ENCODE assay signal across 8 cellular contexts in genomic region chr10:87863951-87864496, GRCh38. TPM values are rescaled to one million over a fixed set of nuclear protein-coding genes. Genes with fewer than 3 reads are reported as not detected.
A peak's percentile ranks its signal among the peaks of the same experiment; 100 is the strongest.
DNase-seq lines count a peak whose midpoint lies in the region; ATAC-seq, FAIRE-seq and TF ChIP-seq lines count a peak whose summit lies in the region.
"Not testable (repeated sequence)": the region's sequence is repeated elsewhere in the genome, so short reads cannot be mapped to it uniquely, and the experiment has no call there.

No MANE protein-coding gene starts in this region.

- whole genome bisulfite sequencing in esophagus squamous epithelium, 2 donors, result 0 to 1% methylated on average over 1 to 8 of the region's 47 CpGs
- 0% methylated on average over 2 of the region's 47 CpGs for WGBS in HepG2 (ENCODE audit: low lambda C conversion rate)
- under 1% methylated on average over 47 of the region's 47 CpGs for WGBS in urinary bladder

- CTCF ChIA-PET in HepG2 (lab: Yijun Ruan, JAX; ENCODE audit: low intra/inter-chr PET ratio, low total read pairs), result not testable (repeated sequence)

- peaks cover 45% of the 10 kb centered on the region for H4K20me1 ChIP-seq in HepG2 (ENCODE audit: insufficient read depth, low read length)

- intact Hi-C loops in esophagus squamous epithelium (cut with DNase I) (loop anchor here (10.0 kb wide), 1 partner anchor 691 kb away; no protein-coding TSS in a partner anchor), HepG2 (cut with micrococcal nuclease; ENCODE audit: unreplicated experiment) (loop anchor here (1.0 to 2.0 kb wide), 2 partner anchors 45 to 69 kb away; partner anchors contain the start of gene ATAD1)

- not testable (repeated sequence) for TF ChIP-seq POLR2A in esophagus squamous epithelium (IDR thresholded peaks at IDR 0.05); HepG2 (IDR thresholded peaks at IDR 0.05; ENCODE audit: insufficient read depth in 1 of 2, low read depth in 2 of 2, low read length in 2 of 2)

- ATAC-seq in HepG2, result peak; percentile 11

- not testable (repeated sequence) for H2AFZ ChIP-seq in HepG2 (ENCODE audit: low read length)

- DNase-seq in GM12865 (ENCODE audit: low read depth), result peak; percentile 54
- DNase-seq in NCI-H1417 (lab: John Stamatoyannopoulos, UW), result peak; percentile 34 to 76 (median 71)
- peak; percentile 44 for DNase-seq in activated CD4-positive, CD25-positive, alpha-beta regulatory T cell treated with anti-CD3 and anti-CD28 coated beads, Interleukin-2, amount 50 U/mL, for 72 hours
- peak in 31 of 56 donors; percentile 2 to 67 (median 29) for DNase-seq in amygdala (lab: John Stamatoyannopoulos, UW)
- not testable (repeated sequence) for DNase-seq in esophagus squamous epithelium (lab: John Stamatoyannopoulos, UW); HepG2 (ENCODE audit: low spot score)
- DNase-seq in retina, result peak; percentile 87

- peaks cover 8 to 39% (median 10%) of the 10 kb centered on the region in 3 donors for H3K4me1 ChIP-seq in esophagus squamous epithelium
- H3K4me1 ChIP-seq in HepG2 (ENCODE audit: insufficient read depth, low read length), result peaks cover 26% of the 10 kb centered on the region
- not testable (repeated sequence) for H3K4me1 ChIP-seq in urinary bladder (ENCODE audit: insufficient read depth)

- peak overlapping the region; percentile 82 for H3K9ac ChIP-seq in HepG2 (ENCODE audit: insufficient read depth, low read depth, low read length)

- H3K4me2 ChIP-seq in HepG2 (ENCODE audit: low read depth, low read length), result peak overlapping the region; percentile 76

- H3K9me3 ChIP-seq in esophagus squamous epithelium; HepG2 (ENCODE audit: low read length): not testable (repeated sequence)

- H3K27me3 ChIP-seq in esophagus squamous epithelium; HepG2 (ENCODE audit: control insufficient read depth in 1 of 2, insufficient read depth in 2 of 2, low read length in 2 of 2): not testable (repeated sequence)

- not testable (repeated sequence) for TF ChIP-seq EP300 in HepG2 (IDR thresholded peaks at IDR 0.05; ENCODE audit: low read depth in 2 of 2, low read length in 2 of 2); HepG2 (CRISPR knock-in tag; IDR thresholded peaks at IDR 0.05; ENCODE audit: borderline replicate concordance)

- H3K4me3 ChIP-seq in GM12865 (ENCODE audit: low read depth, low read length), result peak overlapping the region; percentile 79
- H3K4me3 ChIP-seq in esophagus squamous epithelium, result peak overlapping the region; percentile 69 to 97 (median 92)
- H3K4me3 ChIP-seq in HepG2 (replicated peaks in 1 of 3; ENCODE audit: insufficient read depth in 1 of 3, low read depth in 2 of 3, low read length in 3 of 3), result peak overlapping the region; percentile 65 to 94 (median 80)
- H3K4me3 ChIP-seq in urinary bladder (ENCODE audit: low read depth, low read length), result peak overlapping the region; percentile 97

- peaks cover 50% of the 10 kb centered on the region for H3K79me2 ChIP-seq in HepG2 (ENCODE audit: insufficient read depth, low read length)

- TF ChIP-seq CTCF in GM12865 (IDR thresholded peaks at IDR 0.05; ENCODE audit: insufficient read depth, low read depth, low read length, missing control alignments); esophagus squamous epithelium (IDR thresholded peaks at IDR 0.05); HepG2 (CRISPR knock-in tag; IDR thresholded peaks at IDR 0.05): not testable (repeated sequence)

- not testable (repeated sequence) for FAIRE-seq in HepG2 (lab: Jason Lieb, UNC)

- in situ Hi-C loops in HepG2 (cut with HindIII; ENCODE audit: extremely low pct_ligation_motif_present, low pct_unique_long_range_greater_than_20kb), result loop anchor here (5.0 kb wide), 2 partner anchors 248 to 523 kb away; no protein-coding TSS in a partner anchor

- POLR2A ChIA-PET in HepG2 (lab: Yijun Ruan, JAX), result interaction anchor here (2.9 to 3.6 kb wide), 4 partner anchors 9 to 359 kb away, joined by 7 to 31 read pairs (median 20); partner anchors contain the start of genes ATAD1 and MINPP1

- BruUV-seq in HepG2 (replicated peaks; lab: Mats Ljungman, UMichigan), result not testable (repeated sequence)

- H3K36me3 ChIP-seq in esophagus squamous epithelium; HepG2 (replicated peaks in 1 of 2; ENCODE audit: control insufficient read depth in 1 of 2, insufficient read depth in 2 of 2, low read length in 2 of 2); urinary bladder (ENCODE audit: insufficient read depth): not testable (repeated sequence)

- not testable (repeated sequence) for TF ChIP-seq RAD21 in HepG2 (CRISPR knock-in tag; IDR thresholded peaks at IDR 0.05)

- H3K27ac ChIP-seq in esophagus squamous epithelium, result peak overlapping the region; percentile 96 to 99 (median 98)
- H3K27ac ChIP-seq in HepG2 (ENCODE audit: extremely low read length, insufficient read depth, low read length), result peak overlapping the region; percentile 88
- H3K27ac ChIP-seq in urinary bladder (ENCODE audit: low read depth), result peak overlapping the region; percentile 99

RNA-seq across cellular contexts. Expression of gene PTEN, which starts 0.6 kb away (rescaled TPM):
- total RNA-seq in esophagus squamous epithelium (100 to 1,000 TPM in 1 of 4 donors, 10 to 100 TPM in 3; 27.9 to 131 (median 68.1) TPM), HepG2 (2016; rRNA removed; fragmentation: Illumina TruSeq; extraction: Trizol) (53.4 and 61.3 TPM in 2 replicates), urinary bladder (308 TPM)
- 82.4 and 88.0 TPM in 2 replicates for total RNA-seq in HepG2 (2016; cell fraction: cytosol; rRNA removed; fragmentation: Illumina TruSeq; extraction: Trizol; ENCODE audit: low read depth)
- total RNA-seq in HepG2 (2016; cell fraction: insoluble cytoplasmic fraction; rRNA removed; fragmentation: Illumina TruSeq; extraction: Trizol), result 47.2 and 66.2 TPM in 2 replicates
- total RNA-seq in HepG2 (2016; cell fraction: membrane; rRNA removed; fragmentation: Illumina TruSeq; extraction: Trizol), result 81.1 and 107 TPM in 2 replicates
- total RNA-seq in HepG2 (2016; cell fraction: nucleus; rRNA removed; fragmentation: Illumina TruSeq; extraction: Trizol), result 127 and 136 TPM in 2 replicates
- polyA plus RNA-seq in HepG2 (2011; rRNA removed) (21.4 and 30.3 TPM in 2 replicates), urinary bladder (37.6 TPM)
- 7.0 and 9.2 TPM in 2 replicates for polyA plus RNA-seq in HepG2 (2011; cell fraction: cytosol; rRNA removed)
- polyA plus RNA-seq in HepG2 (2011; cell fraction: nucleus; rRNA removed), result 16.9 and 17.8 TPM in 2 replicates
- polyA plus RNA-seq in HepG2 (2012), result 34.8 and 38.6 TPM in 2 replicates
- 34.1 and 35.2 TPM in 2 replicates for polyA plus RNA-seq in HepG2 (2016; cell fraction: cytosol; fragmentation: Illumina TruSeq; extraction: Trizol; ENCODE audit: low read depth)
- polyA plus RNA-seq in HepG2 (2016; cell fraction: insoluble cytoplasmic fraction; fragmentation: Illumina TruSeq; extraction: Trizol; ENCODE audit: low read depth), result 41.9 and 43.9 TPM in 2 replicates
- 60.0 and 64.3 TPM in 2 replicates for polyA plus RNA-seq in HepG2 (2016; cell fraction: membrane; fragmentation: Illumina TruSeq; extraction: Trizol; ENCODE audit: low read depth)
- polyA plus RNA-seq in HepG2 (2016; cell fraction: nucleus; fragmentation: Illumina TruSeq; extraction: Trizol; ENCODE audit: insufficient read depth, low read depth), result 62.6 and 63.9 TPM in 2 replicates
- polyA minus RNA-seq in HepG2 (2011; rRNA and poly(A)+ RNA removed; ENCODE audit: low replicate concordance), result 18.6 and 85.7 TPM in 2 replicates
- polyA minus RNA-seq in HepG2 (2011; cell fraction: cytosol; rRNA and poly(A)+ RNA removed), result 43.6 and 59.8 TPM in 2 replicates
- 255 and 302 TPM in 2 replicates for polyA minus RNA-seq in HepG2 (2011; cell fraction: nucleus; rRNA and poly(A)+ RNA removed)

RNA-seq across cellular contexts. Expression of gene KLLN, which starts 0.7 kb away (rescaled TPM):
- total RNA-seq in esophagus squamous epithelium (under 1 TPM; 0.11 to 0.91 (median 0.40) TPM), HepG2 (2016; rRNA removed; fragmentation: Illumina TruSeq; extraction: Trizol) (0.39 and 0.44 TPM in 2 replicates), urinary bladder (0.63 TPM)
- total RNA-seq in HepG2 (2016; cell fraction: cytosol; rRNA removed; fragmentation: Illumina TruSeq; extraction: Trizol; ENCODE audit: low read depth), result 0.53 and 0.61 TPM in 2 replicates
- total RNA-seq in HepG2 (2016; cell fraction: insoluble cytoplasmic fraction; rRNA removed; fragmentation: Illumina TruSeq; extraction: Trizol), result 0.45 and 0.46 TPM in 2 replicates
- total RNA-seq in HepG2 (2016; cell fraction: membrane; rRNA removed; fragmentation: Illumina TruSeq; extraction: Trizol), result 0.68 and 0.76 TPM in 2 replicates
- 0.56 and 0.63 TPM in 2 replicates for total RNA-seq in HepG2 (2016; cell fraction: nucleus; rRNA removed; fragmentation: Illumina TruSeq; extraction: Trizol)
- polyA plus RNA-seq in HepG2 (2011; rRNA removed) (0.08 and 0.12 TPM in 2 replicates), urinary bladder (0.46 TPM)
- polyA plus RNA-seq in HepG2 (2011; cell fraction: cytosol; rRNA removed), result 0.12 and 0.14 TPM in 2 replicates
- 0.19 and 0.23 TPM in 2 replicates for polyA plus RNA-seq in HepG2 (2011; cell fraction: nucleus; rRNA removed)
- polyA plus RNA-seq in HepG2 (2012), result 0.15 and 0.34 TPM in 2 replicates
- 0.06 and 0.10 TPM in 2 replicates for polyA plus RNA-seq in HepG2 (2016; cell fraction: cytosol; fragmentation: Illumina TruSeq; extraction: Trizol; ENCODE audit: low read depth)
- polyA plus RNA-seq in HepG2 (2016; cell fraction: insoluble cytoplasmic fraction; fragmentation: Illumina TruSeq; extraction: Trizol; ENCODE audit: low read depth), result 0.38 and 0.51 TPM in 2 replicates
- 0.28 and 0.29 TPM in 2 replicates for polyA plus RNA-seq in HepG2 (2016; cell fraction: membrane; fragmentation: Illumina TruSeq; extraction: Trizol; ENCODE audit: low read depth)
- 0.27 TPM in 2 replicates for polyA plus RNA-seq in HepG2 (2016; cell fraction: nucleus; fragmentation: Illumina TruSeq; extraction: Trizol; ENCODE audit: insufficient read depth, low read depth)
- polyA minus RNA-seq in HepG2 (2011; rRNA and poly(A)+ RNA removed; ENCODE audit: low replicate concordance), result 0.64 and 3.7 TPM in 2 replicates
- 0.20 and 0.35 TPM in 2 replicates for polyA minus RNA-seq in HepG2 (2011; cell fraction: cytosol; rRNA and poly(A)+ RNA removed)
- polyA minus RNA-seq in HepG2 (2011; cell fraction: nucleus; rRNA and poly(A)+ RNA removed), result 0.75 and 1.0 TPM in 2 replicates

RNA-seq across cellular contexts. Expression of gene ATAD1, which starts 46.0 kb away (rescaled TPM):
- 10 to 100 TPM; 22.3 to 30.1 (median 26.2) TPM for total RNA-seq in esophagus squamous epithelium
- 23.2 and 28.2 TPM in 2 replicates for total RNA-seq in HepG2 (2016; rRNA removed; fragmentation: Illumina TruSeq; extraction: Trizol)
- 4.1 and 4.4 TPM in 2 replicates for total RNA-seq in HepG2 (2016; cell fraction: cytosol; rRNA removed; fragmentation: Illumina TruSeq; extraction: Trizol; ENCODE audit: low read depth)
- total RNA-seq in HepG2 (2016; cell fraction: insoluble cytoplasmic fraction; rRNA removed; fragmentation: Illumina TruSeq; extraction: Trizol), result 20.5 and 28.2 TPM in 2 replicates
- total RNA-seq in HepG2 (2016; cell fraction: membrane; rRNA removed; fragmentation: Illumina TruSeq; extraction: Trizol), result 9.8 and 11.6 TPM in 2 replicates
- total RNA-seq in HepG2 (2016; cell fraction: nucleus; rRNA removed; fragmentation: Illumina TruSeq; extraction: Trizol), result 31.5 and 36.1 TPM in 2 replicates
- polyA plus RNA-seq in HepG2 (2011; rRNA removed), result 13.2 and 14.9 TPM in 2 replicates
- polyA plus RNA-seq in HepG2 (2011; cell fraction: cytosol; rRNA removed), result 5.7 and 10.9 TPM in 2 replicates
- 9.2 and 13.6 TPM in 2 replicates for polyA plus RNA-seq in HepG2 (2011; cell fraction: nucleus; rRNA removed)
- polyA plus RNA-seq in HepG2 (2012), result 28.9 and 35.5 TPM in 2 replicates
- polyA plus RNA-seq in HepG2 (2016; cell fraction: cytosol; fragmentation: Illumina TruSeq; extraction: Trizol; ENCODE audit: low read depth), result 1.4 and 1.9 TPM in 2 replicates
- 15.9 and 16.5 TPM in 2 replicates for polyA plus RNA-seq in HepG2 (2016; cell fraction: insoluble cytoplasmic fraction; fragmentation: Illumina TruSeq; extraction: Trizol; ENCODE audit: low read depth)
- 5.1 and 5.7 TPM in 2 replicates for polyA plus RNA-seq in HepG2 (2016; cell fraction: membrane; fragmentation: Illumina TruSeq; extraction: Trizol; ENCODE audit: low read depth)
- polyA plus RNA-seq in HepG2 (2016; cell fraction: nucleus; fragmentation: Illumina TruSeq; extraction: Trizol; ENCODE audit: insufficient read depth, low read depth), result 35.9 and 37.6 TPM in 2 replicates
- polyA minus RNA-seq in HepG2 (2011; rRNA and poly(A)+ RNA removed; ENCODE audit: low replicate concordance), result 8.2 and 36.0 TPM in 2 replicates
- 15.2 and 18.0 TPM in 2 replicates for polyA minus RNA-seq in HepG2 (2011; cell fraction: cytosol; rRNA and poly(A)+ RNA removed)
- 45.7 and 51.8 TPM in 2 replicates for polyA minus RNA-seq in HepG2 (2011; cell fraction: nucleus; rRNA and poly(A)+ RNA removed)
- total RNA-seq in urinary bladder, result 60.6 TPM
- 30.7 TPM for polyA plus RNA-seq in urinary bladder
